27 cellular contexts compared by ENCODE assay signal in the genomic region with DNA sequence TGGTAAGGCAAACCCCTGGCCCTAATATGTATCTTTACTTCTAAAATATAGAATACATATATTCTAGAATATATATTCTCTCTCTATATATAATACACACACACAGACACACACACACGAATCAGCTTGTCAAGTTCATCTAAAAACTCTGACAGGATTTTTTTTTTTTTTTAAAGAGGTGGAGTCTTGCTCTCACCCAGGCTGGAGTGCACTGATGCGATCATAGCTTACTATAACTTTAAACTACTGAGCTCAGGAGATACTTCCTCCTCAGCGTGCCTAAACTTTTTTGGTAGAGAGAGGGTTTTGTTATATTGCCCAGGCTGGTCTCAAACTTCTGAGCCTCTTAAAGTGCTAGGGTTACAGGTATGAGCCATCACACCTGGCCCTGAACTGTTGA. TPM values are rescaled to one million over a fixed set of nuclear protein-coding genes. Genes with fewer than 3 reads are reported as not detected.
"Had no signal": no experiment of that assay in that cellular context is flagged by ENCODE, and none has a peak within 500 bp of the region (broad histone marks: within the 10 kb centered on the region; RNA-seq: fewer than 3 reads in every experiment).

No MANE protein-coding gene starts in this region.

- H3K4me1 ChIP-seq: colonic mucosa, esophagus muscularis mucosa, left ventricle myocardium inferior, lower lobe of right lung, neural progenitor cell, parathyroid adenoma, prostate gland, right atrium auricular region, tibial nerve, upper lobe of left lung, uterus had no signal

- H3K27me3 ChIP-seq: colonic mucosa, right atrium auricular region, upper lobe of left lung, uterus had no signal

- H3K9me3 ChIP-seq: colonic mucosa, esophagus muscularis mucosa, left ventricle myocardium inferior, lower lobe of right lung, prostate gland, right atrium auricular region, spleen, thoracic aorta, tibial nerve, upper lobe of left lung, uterus had no signal

- H3K27ac ChIP-seq: colonic mucosa, esophagus muscularis mucosa, left ventricle myocardium inferior, lower lobe of right lung, neural progenitor cell, parathyroid adenoma, prostate gland, right atrium auricular region, skin epidermis, spleen, thoracic aorta, tibial nerve, upper lobe of left lung, uterus had no signal

- H3K79me2 ChIP-seq: parathyroid adenoma had no signal

- FAIRE-seq: endothelial cell of umbilical vein had no signal

- H3K9ac ChIP-seq: neural progenitor cell, parathyroid adenoma had no signal

- DNase-seq: colonic mucosa; effector CD8-positive, alpha-beta T cell; foreskin melanocyte; glutamatergic neuron; hypothalamus; immature natural killer cell; islet precursor cell; kidney glomerular epithelial cell; left colon; left ventricle myocardium inferior; lower lobe of right lung; spleen; stimulated activated CD4-positive, alpha-beta T cell treated with anti-CD3 and anti-CD28 coated beads, Interleukin-4, amount 100 ng/mL, for 4 hours; upper lobe of left lung; uterus had no signal

- ATAC-seq: left colon; lower lobe of right lung; natural killer cell treated with Interleukin-12 subunit alpha and Interleukin-12 subunit beta and Interleukin-15 and Interleukin-18, amount 100 ng/mL, for 72 hours; stimulated activated memory B cell treated with anti-CD40 and anti-IgM and Interleukin-4, amounts not matched to agents 10 μg/mL and 1 μg/mL and 100 μg/mL, for 72 hours had no signal

- H3K4me3 ChIP-seq: colonic mucosa, esophagus muscularis mucosa, left ventricle myocardium inferior, lower lobe of right lung, neural progenitor cell, prostate gland, right atrium auricular region, skin epidermis, spleen, thoracic aorta, tibial nerve, upper lobe of left lung, uterus had no signal

- H3K4me2 ChIP-seq: neural progenitor cell had no signal

- H3K36me3 ChIP-seq: colonic mucosa, esophagus muscularis mucosa, left ventricle myocardium inferior, lower lobe of right lung, neural progenitor cell, prostate gland, right atrium auricular region, spleen, thoracic aorta, tibial nerve, upper lobe of left lung, uterus had no signal

- H2AFZ ChIP-seq: neural progenitor cell, parathyroid adenoma had no signal

RNA-seq across cellular contexts. Expression of a gene that starts 48.5 kb away (rescaled TPM):
- total RNA-seq: endothelial cell of umbilical vein; fibroblast of lung; left ventricle myocardium inferior; natural killer cell treated with Interleukin-12 subunit alpha and Interleukin-12 subunit beta and Interleukin-15 and Interleukin-18, amount 100 ng/mL, for 72 hours had no signal
- polyA plus RNA-seq: fibroblast of lung, immature natural killer cell had no signal
